Comparison of ENCODE assay signal across 8 cellular contexts in the genomic region with DNA sequence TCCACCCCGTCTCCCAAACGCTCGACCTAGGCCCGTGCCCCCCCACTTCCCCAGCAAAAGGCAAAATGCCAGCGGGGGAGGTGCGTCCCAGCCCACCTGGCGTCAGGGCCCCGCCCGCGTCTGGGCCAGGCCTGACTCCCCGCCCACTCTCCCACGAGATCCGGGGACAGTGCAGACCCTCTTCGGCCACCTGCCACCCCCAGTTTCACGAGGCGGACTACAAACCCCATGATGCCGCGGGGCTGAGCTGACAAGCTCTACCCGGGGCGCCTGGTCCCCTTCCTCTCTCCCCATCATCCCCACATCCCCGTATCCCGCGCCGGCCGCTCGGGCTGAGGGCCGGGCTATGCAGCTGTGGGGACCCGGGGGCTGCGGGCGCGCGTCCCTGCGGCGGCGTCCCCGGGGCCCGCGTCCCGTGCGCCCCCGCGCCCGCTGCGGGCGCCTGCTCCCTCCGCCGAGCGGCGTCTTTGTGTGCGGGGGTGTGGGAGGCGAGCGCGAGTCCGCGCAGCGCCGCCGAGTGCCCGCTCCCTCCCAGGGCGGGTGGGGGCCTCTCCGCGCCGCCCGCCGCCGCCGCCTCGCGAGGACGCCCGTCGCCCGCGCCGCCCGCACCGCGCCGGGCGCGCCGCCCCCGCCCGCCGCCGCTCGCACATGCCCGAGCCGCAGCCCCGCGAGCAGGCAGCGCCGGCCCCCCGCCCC. TPM values are rescaled to one million over a fixed set of nuclear protein-coding genes. Genes with fewer than 3 reads are reported as not detected.
DNase-seq lines count a peak whose midpoint lies in the region; ATAC-seq and TF ChIP-seq lines count a peak whose summit lies in the region.

A gene (plus strand): TSS at position 283 of the 696 bp plus-strand sequence. CDS start 490 bp downstream, outside the sequence.

- peaks cover 29% of the 10 kb centered on the region for H3K27me3 ChIP-seq in endodermal cell (ENCODE audit: control insufficient read depth, insufficient read depth, low read length, poor library complexity, severe bottlenecking)
- no peaks in the 10 kb centered on the region for H3K27me3 ChIP-seq in upper lobe of right lung

- no peak within 1 kb of the TSS for H3K9ac ChIP-seq in endodermal cell (ENCODE audit: extremely low read depth, low read length, poor library complexity, severe bottlenecking)

- peak within 1 kb of the TSS; percentile 74 for H3K4me3 Mint-ChIP-seq in endodermal cell

- H3K36me3 ChIP-seq in endodermal cell (ENCODE audit: control insufficient read depth, insufficient read depth, low read length) (no peaks in the 10 kb centered on the region), upper lobe of right lung (no peaks in the 10 kb centered on the region)

- TF ChIP-seq CTCF in VCaP (conservative IDR thresholded peaks at IDR 0.05) (no peak), endodermal cell (conservative IDR thresholded peaks at IDR 0.05) (no peak), upper lobe of right lung (IDR thresholded peaks at IDR 0.05) (no peak)

- H3K4me1 ChIP-seq in endodermal cell (ENCODE audit: control insufficient read depth, insufficient read depth, low read length) (peaks cover 6% of the 10 kb centered on the region), upper lobe of right lung (peaks cover 42% of the 10 kb centered on the region)

- peaks cover 21% of the 10 kb centered on the region for H3K4me1 Mint-ChIP-seq in endodermal cell

- H3K9me3 ChIP-seq in endodermal cell (ENCODE audit: control insufficient read depth, low read length) (no peaks in the 10 kb centered on the region), upper lobe of right lung (no peaks in the 10 kb centered on the region)

- peak; percentile 9 for DNase-seq in GDM1 (lab: John Stamatoyannopoulos, UW)
- DNase-seq in NAMALWA (ENCODE audit: low spot score): peak; percentile 77
- DNase-seq in endodermal cell: peak; percentile 85
- DNase-seq in myocyte (ENCODE audit: low read depth): peak; percentile 56
- DNase-seq in upper lobe of right lung: peak; percentile 73

- H3K27me3 Mint-ChIP-seq in endodermal cell (ENCODE audit: insufficient read depth): peaks cover 46% of the 10 kb centered on the region

- H3K27ac ChIP-seq in VCaP (peak within 1 kb of the TSS; percentile 98), endodermal cell (ENCODE audit: low read depth, low read length) (peak within 1 kb of the TSS; percentile 59), upper lobe of right lung (peak within 1 kb of the TSS; percentile 61)

- H3K27ac Mint-ChIP-seq in endodermal cell: peak within 1 kb of the TSS; percentile 41

- WGBS in endodermal cell (ENCODE audit: insufficient coverage in 1 of 2, insufficient read length in 1 of 2), 2 experiments: 1% methylated on average over 93 of the region's 94 CpGs; no CpG with 5 or more reads in 1 of the 2 experiments

- H3K9me3 Mint-ChIP-seq in endodermal cell: no peaks in the 10 kb centered on the region

- intact Hi-C loops in upper lobe of right lung (cut with DNase I): no loop called here

- H3K4me3 ChIP-seq in endodermal cell (ENCODE audit: low read length): peak within 1 kb of the TSS; percentile 69
- peak within 1 kb of the TSS; percentile 60 for H3K4me3 ChIP-seq in upper lobe of right lung

- no peaks in the 10 kb centered on the region for H3K36me3 Mint-ChIP-seq in endodermal cell (ENCODE audit: low read depth)

- ATAC-seq in upper lobe of right lung (no peak), GM21360 (IDR thresholded peaks at IDR 0.05; ENCODE audit: unreplicated experiment) (no peak), GM21786 (IDR thresholded peaks at IDR 0.05; ENCODE audit: unreplicated experiment) (no peak)

RNA-seq across cellular contexts. Expression of the gene that starts here (rescaled TPM):
- total RNA-seq in endodermal cell: 1 to 10 TPM; 2.2 to 2.6 TPM
- polyA plus RNA-seq in endodermal cell (2013, experiment 1 of 2): 36.5 TPM
- 28.4 TPM for polyA plus RNA-seq in endodermal cell (2013, experiment 2 of 2)
- 29.1 and 41.2 TPM in 2 replicates for total RNA-seq in myocyte
- polyA plus RNA-seq in myocyte (2012): 13.0 TPM
- total RNA-seq in upper lobe of right lung: 6.8 TPM

Comparison
In these comparisons a context has a peak if more than half of its experiments do, and no peak if none do; other contexts are left out.
1. DNase-seq: peak in every context shown above with its lines; median percentile 85 in endodermal cell; 77 in NAMALWA; 73 in upper lobe of right lung; 56 in myocyte; 9 in GDM1.